In the genomic region with DNA sequence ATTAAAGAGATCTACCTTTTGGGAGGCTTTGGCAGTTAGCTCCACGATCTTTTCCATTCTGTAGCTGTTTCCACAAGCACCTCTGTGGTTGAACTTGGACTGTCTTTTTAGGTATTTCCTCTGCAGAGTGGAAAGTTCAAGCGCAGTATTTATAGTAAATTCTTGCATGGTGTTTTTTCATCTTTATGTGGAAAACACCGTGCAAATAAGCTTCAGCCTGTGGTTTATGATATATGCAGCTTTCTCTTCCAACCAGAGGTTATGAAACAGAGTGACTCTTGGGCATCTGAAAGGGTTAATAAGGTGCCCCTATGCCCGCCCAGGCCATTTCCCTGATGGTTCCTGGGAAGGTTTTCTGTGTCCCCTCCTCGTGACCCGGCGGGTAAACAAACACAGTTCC, we compare ENCODE assay signal across 2 cellular contexts.
TF ChIP-seq lines count a peak whose summit lies in the region.

No MANE protein-coding gene starts in this region.

TF ChIP-seq in SK-N-SH, 30 proteins besides CTCF, POLR2A, EP300 and RAD21 (continued from another document):
- TF ChIP-seq, protein P1, sequence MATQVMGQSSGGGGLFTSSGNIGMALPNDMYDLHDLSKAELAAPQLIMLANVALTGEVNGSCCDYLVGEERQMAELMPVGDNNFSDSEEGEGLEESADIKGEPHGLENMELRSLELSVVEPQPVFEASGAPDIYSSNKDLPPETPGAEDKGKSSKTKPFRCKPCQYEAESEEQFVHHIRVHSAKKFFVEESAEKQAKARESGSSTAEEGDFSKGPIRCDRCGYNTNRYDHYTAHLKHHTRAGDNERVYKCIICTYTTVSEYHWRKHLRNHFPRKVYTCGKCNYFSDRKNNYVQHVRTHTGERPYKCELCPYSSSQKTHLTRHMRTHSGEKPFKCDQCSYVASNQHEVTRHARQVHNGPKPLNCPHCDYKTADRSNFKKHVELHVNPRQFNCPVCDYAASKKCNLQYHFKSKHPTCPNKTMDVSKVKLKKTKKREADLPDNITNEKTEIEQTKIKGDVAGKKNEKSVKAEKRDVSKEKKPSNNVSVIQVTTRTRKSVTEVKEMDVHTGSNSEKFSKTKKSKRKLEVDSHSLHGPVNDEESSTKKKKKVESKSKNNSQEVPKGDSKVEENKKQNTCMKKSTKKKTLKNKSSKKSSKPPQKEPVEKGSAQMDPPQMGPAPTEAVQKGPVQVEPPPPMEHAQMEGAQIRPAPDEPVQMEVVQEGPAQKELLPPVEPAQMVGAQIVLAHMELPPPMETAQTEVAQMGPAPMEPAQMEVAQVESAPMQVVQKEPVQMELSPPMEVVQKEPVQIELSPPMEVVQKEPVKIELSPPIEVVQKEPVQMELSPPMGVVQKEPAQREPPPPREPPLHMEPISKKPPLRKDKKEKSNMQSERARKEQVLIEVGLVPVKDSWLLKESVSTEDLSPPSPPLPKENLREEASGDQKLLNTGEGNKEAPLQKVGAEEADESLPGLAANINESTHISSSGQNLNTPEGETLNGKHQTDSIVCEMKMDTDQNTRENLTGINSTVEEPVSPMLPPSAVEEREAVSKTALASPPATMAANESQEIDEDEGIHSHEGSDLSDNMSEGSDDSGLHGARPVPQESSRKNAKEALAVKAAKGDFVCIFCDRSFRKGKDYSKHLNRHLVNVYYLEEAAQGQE (IDR thresholded peaks at IDR 0.05; ENCODE audit: low read depth, low read length): no peak
- TF ChIP-seq JUND (IDR thresholded peaks at IDR 0.05): no peak
- TF ChIP-seq GATA2 (CRISPR knock-in tag; IDR thresholded peaks at IDR 0.05): no peak
- TF ChIP-seq MXI1 (IDR thresholded peaks at IDR 0.05; ENCODE audit: low read depth, low read length): no peak
- TF ChIP-seq, protein P2, sequence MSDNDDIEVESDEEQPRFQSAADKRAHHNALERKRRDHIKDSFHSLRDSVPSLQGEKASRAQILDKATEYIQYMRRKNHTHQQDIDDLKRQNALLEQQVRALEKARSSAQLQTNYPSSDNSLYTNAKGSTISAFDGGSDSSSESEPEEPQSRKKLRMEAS (IDR thresholded peaks at IDR 0.05; ENCODE audit: low read depth): no peak
- no peak for TF ChIP-seq RFX5 (IDR thresholded peaks at IDR 0.05; ENCODE audit: low read length)
- no peak for TF ChIP-seq FOSL2 (IDR thresholded peaks at IDR 0.05; ENCODE audit: borderline replicate concordance, low read depth)
- no peak for TF ChIP-seq NRF1 (IDR thresholded peaks at IDR 0.05; ENCODE audit: low read depth, low read length)
- TF ChIP-seq TEAD4 (IDR thresholded peaks at IDR 0.05; ENCODE audit: borderline replicate concordance, insufficient read depth): no peak
- TF ChIP-seq, protein P3, sequence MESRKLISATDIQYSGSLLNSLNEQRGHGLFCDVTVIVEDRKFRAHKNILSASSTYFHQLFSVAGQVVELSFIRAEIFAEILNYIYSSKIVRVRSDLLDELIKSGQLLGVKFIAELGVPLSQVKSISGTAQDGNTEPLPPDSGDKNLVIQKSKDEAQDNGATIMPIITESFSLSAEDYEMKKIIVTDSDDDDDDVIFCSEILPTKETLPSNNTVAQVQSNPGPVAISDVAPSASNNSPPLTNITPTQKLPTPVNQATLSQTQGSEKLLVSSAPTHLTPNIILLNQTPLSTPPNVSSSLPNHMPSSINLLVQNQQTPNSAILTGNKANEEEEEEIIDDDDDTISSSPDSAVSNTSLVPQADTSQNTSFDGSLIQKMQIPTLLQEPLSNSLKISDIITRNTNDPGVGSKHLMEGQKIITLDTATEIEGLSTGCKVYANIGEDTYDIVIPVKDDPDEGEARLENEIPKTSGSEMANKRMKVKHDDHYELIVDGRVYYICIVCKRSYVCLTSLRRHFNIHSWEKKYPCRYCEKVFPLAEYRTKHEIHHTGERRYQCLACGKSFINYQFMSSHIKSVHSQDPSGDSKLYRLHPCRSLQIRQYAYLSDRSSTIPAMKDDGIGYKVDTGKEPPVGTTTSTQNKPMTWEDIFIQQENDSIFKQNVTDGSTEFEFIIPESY (IDR thresholded peaks at IDR 0.05; ENCODE audit: borderline replicate concordance, low read depth): no peak
- TF ChIP-seq, protein P4, sequence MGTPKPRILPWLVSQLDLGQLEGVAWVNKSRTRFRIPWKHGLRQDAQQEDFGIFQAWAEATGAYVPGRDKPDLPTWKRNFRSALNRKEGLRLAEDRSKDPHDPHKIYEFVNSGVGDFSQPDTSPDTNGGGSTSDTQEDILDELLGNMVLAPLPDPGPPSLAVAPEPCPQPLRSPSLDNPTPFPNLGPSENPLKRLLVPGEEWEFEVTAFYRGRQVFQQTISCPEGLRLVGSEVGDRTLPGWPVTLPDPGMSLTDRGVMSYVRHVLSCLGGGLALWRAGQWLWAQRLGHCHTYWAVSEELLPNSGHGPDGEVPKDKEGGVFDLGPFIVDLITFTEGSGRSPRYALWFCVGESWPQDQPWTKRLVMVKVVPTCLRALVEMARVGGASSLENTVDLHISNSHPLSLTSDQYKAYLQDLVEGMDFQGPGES (IDR thresholded peaks at IDR 0.05; ENCODE audit: low read depth, low read length): no peak

TF ChIP-seq in SK-N-SH treated with all-trans-retinoic acid at 6 μM for 48 hours, 23 proteins besides CTCF, POLR2A, EP300 and RAD21 (continued from another document):
- TF ChIP-seq, protein P5, sequence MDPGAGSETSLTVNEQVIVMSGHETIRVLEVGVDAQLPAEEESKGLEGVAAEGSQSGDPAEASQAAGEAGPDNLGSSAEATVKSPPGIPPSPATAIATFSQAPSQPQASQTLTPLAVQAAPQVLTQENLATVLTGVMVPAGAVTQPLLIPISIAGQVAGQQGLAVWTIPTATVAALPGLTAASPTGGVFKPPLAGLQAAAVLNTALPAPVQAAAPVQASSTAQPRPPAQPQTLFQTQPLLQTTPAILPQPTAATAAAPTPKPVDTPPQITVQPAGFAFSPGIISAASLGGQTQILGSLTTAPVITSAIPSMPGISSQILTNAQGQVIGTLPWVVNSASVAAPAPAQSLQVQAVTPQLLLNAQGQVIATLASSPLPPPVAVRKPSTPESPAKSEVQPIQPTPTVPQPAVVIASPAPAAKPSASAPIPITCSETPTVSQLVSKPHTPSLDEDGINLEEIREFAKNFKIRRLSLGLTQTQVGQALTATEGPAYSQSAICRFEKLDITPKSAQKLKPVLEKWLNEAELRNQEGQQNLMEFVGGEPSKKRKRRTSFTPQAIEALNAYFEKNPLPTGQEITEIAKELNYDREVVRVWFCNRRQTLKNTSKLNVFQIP (CRISPR knock-in tag; IDR thresholded peaks at IDR 0.05; ENCODE audit: borderline replicate concordance, low read depth): no peak
- TF ChIP-seq ESRRG (CRISPR knock-in tag; IDR thresholded peaks at IDR 0.05) (no peak), PPARA (CRISPR knock-in tag; IDR thresholded peaks at IDR 0.05; ENCODE audit: borderline replicate concordance) (no peak), RARB (CRISPR knock-in tag; IDR thresholded peaks at IDR 0.05) (no peak), TCF4 (CRISPR knock-in tag; IDR thresholded peaks at IDR 0.05; ENCODE audit: borderline replicate concordance) (no peak), BACH2 (CRISPR knock-in tag; IDR thresholded peaks at IDR 0.05; ENCODE audit: borderline replicate concordance) (no peak), GLIS3 (CRISPR knock-in tag; IDR thresholded peaks at IDR 0.05) (no peak), SNAI2 (CRISPR knock-in tag; IDR thresholded peaks at IDR 0.05) (no peak)
- TF ChIP-seq, protein P6, sequence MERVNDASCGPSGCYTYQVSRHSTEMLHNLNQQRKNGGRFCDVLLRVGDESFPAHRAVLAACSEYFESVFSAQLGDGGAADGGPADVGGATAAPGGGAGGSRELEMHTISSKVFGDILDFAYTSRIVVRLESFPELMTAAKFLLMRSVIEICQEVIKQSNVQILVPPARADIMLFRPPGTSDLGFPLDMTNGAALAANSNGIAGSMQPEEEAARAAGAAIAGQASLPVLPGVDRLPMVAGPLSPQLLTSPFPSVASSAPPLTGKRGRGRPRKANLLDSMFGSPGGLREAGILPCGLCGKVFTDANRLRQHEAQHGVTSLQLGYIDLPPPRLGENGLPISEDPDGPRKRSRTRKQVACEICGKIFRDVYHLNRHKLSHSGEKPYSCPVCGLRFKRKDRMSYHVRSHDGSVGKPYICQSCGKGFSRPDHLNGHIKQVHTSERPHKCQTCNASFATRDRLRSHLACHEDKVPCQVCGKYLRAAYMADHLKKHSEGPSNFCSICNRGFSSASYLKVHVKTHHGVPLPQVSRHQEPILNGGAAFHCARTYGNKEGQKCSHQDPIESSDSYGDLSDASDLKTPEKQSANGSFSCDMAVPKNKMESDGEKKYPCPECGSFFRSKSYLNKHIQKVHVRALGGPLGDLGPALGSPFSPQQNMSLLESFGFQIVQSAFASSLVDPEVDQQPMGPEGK (CRISPR knock-in tag; IDR thresholded peaks at IDR 0.05; ENCODE audit: borderline replicate concordance): no peak
- TF ChIP-seq, protein P7, sequence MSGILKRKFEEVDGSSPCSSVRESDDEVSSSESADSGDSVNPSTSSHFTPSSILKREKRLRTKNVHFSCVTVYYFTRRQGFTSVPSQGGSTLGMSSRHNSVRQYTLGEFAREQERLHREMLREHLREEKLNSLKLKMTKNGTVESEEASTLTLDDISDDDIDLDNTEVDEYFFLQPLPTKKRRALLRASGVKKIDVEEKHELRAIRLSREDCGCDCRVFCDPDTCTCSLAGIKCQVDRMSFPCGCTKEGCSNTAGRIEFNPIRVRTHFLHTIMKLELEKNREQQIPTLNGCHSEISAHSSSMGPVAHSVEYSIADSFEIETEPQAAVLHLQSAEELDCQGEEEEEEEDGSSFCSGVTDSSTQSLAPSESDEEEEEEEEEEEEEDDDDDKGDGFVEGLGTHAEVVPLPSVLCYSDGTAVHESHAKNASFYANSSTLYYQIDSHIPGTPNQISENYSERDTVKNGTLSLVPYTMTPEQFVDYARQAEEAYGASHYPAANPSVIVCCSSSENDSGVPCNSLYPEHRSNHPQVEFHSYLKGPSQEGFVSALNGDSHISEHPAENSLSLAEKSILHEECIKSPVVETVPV (CRISPR knock-in tag; IDR thresholded peaks at IDR 0.05): no peak
- TF ChIP-seq, protein P8, sequence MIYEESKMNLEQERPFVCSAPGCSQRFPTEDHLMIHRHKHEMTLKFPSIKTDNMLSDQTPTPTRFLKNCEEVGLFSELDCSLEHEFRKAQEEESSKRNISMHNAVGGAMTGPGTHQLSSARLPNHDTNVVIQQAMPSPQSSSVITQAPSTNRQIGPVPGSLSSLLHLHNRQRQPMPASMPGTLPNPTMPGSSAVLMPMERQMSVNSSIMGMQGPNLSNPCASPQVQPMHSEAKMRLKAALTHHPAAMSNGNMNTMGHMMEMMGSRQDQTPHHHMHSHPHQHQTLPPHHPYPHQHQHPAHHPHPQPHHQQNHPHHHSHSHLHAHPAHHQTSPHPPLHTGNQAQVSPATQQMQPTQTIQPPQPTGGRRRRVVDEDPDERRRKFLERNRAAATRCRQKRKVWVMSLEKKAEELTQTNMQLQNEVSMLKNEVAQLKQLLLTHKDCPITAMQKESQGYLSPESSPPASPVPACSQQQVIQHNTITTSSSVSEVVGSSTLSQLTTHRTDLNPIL (CRISPR knock-in tag; IDR thresholded peaks at IDR 0.05; ENCODE audit: low read depth): no peak
